14 cellular contexts compared by ENCODE assay signal in genomic region chr1:37676281-37677243, GRCh38. TPM values are rescaled to one million over a fixed set of nuclear protein-coding genes. Genes with fewer than 3 reads are reported as not detected.
DNase-seq lines count a peak whose midpoint lies in the region; ATAC-seq, FAIRE-seq and TF ChIP-seq lines count a peak whose summit lies in the region.
"Had no signal": no experiment of that assay in that cellular context is flagged by ENCODE, and none has a peak within 500 bp of the region (broad histone marks: within the 10 kb centered on the region; RNA-seq: fewer than 3 reads in every experiment).

No MANE protein-coding gene starts in this region.

- no peaks in the 10 kb centered on the region for H3K9me3 ChIP-seq in GM12878 (replicated peaks; ENCODE audit: control insufficient read depth, insufficient read depth, low read length)

- H3K27me3 ChIP-seq in GM12878 (replicated peaks in 1 of 2; ENCODE audit: control insufficient read depth in 2 of 2, insufficient read depth in 2 of 2, low read length in 1 of 2) = no peaks in the 10 kb centered on the region

- WGBS in GM12878 (ENCODE audit: insufficient coverage, insufficient replicate concordance, low lambda C conversion rate, missing lambda C conversion rate) = 19% methylated on average over 15 of the region's 15 CpGs

- peak overlapping the region; percentile 81 for H3K4me2 ChIP-seq in GM12878 (ENCODE audit: control insufficient read depth, insufficient read depth)

- TF ChIP-seq POLR2A in GM12878 (IDR thresholded peaks at IDR 0.05; ENCODE audit: low read depth, low read length) = no peak

- peaks cover 3% of the 10 kb centered on the region for H3K36me3 Mint-ChIP-seq in activated CD4-positive, alpha-beta T cell treated with anti-CD3 and anti-CD28 coated beads, Interleukin-2, amount 10 ng/mL, durations not matched to agents 24 days and 14 days (ENCODE audit: low read depth)
- peaks cover 6% of the 10 kb centered on the region for H3K36me3 Mint-ChIP-seq in mesothelial cell of epicardium
- H3K36me3 Mint-ChIP-seq: activated naive CD4-positive, alpha-beta T cell treated with anti-CD3 and anti-CD28 coated beads, Interleukin-2, amount 50 U/mL, for 24 hours had no signal

- CTCF ChIA-PET in GM12878 (lab: Yijun Ruan, JAX) = interaction anchor here (0.7 to 21.1 kb wide), 10 partner anchors 7 to 219 kb away, joined by 3 to 521 read pairs (median 4); partner anchors contain the start of genes GNL2 and MEAF6

- H3K9ac ChIP-seq in GM12878 (ENCODE audit: control insufficient read depth, insufficient read depth, low read length) = peak overlapping the region; percentile 54

- no peaks in the 10 kb centered on the region for H3K79me2 ChIP-seq in GM12878 (ENCODE audit: control insufficient read depth, insufficient read depth, low read length)

- intact Hi-C loops in GM12878 (cut with micrococcal nuclease; ENCODE audit: unreplicated experiment) (loop anchor here (5.0 kb wide), 1 partner anchor 204 kb away; the partner anchor contains the start of gene ZC3H12A), sciatic nerve (cut with DNase I) (no loop called here)
- intact Hi-C loops in activated CD4-positive, alpha-beta T cell treated with anti-CD3 and anti-CD28 coated beads, Interleukin-2, amount 10 ng/mL, durations not matched to agents 24 days and 14 days (cut with micrococcal nuclease) = no loop called here

- BruUV-seq in GM12878 (replicated peaks; lab: Mats Ljungman, UMichigan) = no TSS peak

- POLR2A ChIA-PET in GM12878 (lab: Charles Lee) = interaction anchor here (1.1 to 1.8 kb wide), 5 partner anchors 13 to 201 kb away, joined by 4 to 7 read pairs (median 5); partner anchors contain the start of gene SNIP1

- H3K36me3 ChIP-seq in GM12878 (ENCODE audit: control insufficient read depth in 2 of 2, insufficient read depth in 2 of 2, low read length in 1 of 2) = no peaks in the 10 kb centered on the region

- in situ Hi-C loops in GM13976 (cut with MboI; ENCODE audit: low sequenced_read_pairs, unreplicated experiment) = loop anchor here (10.0 kb wide), 1 partner anchor 72 kb away; no protein-coding TSS in a partner anchor
- in situ Hi-C loops in GM12878 (cut with MboI) = loop anchor here (5.0 kb wide), 2 partner anchors 69 to 219 kb away; no protein-coding TSS in a partner anchor

- ATAC-seq in HG02759 (IDR thresholded peaks at IDR 0.05; ENCODE audit: unreplicated experiment) (peak; percentile 42), GM12878 (peak; percentile 94), sciatic nerve (peak; percentile 32)
- ATAC-seq: HCT116, left cardiac atrium had no signal

- peak overlapping the region; percentile 70 for H2AFZ ChIP-seq in GM12878 (ENCODE audit: control insufficient read depth, low read depth, low read length)

- peak; percentile 23 for TF ChIP-seq CTCF in GM13976 (IDR thresholded peaks at IDR 0.05; ENCODE audit: borderline replicate concordance, control extremely low read depth, extremely low read depth, insufficient read depth, missing control alignments)
- TF ChIP-seq CTCF in GM12878 (IDR thresholded peaks at IDR 0.05 in 2 of 3, conservative IDR thresholded peaks at IDR 0.05 in 1 of 3; ENCODE audit: control insufficient read depth in 2 of 3, extremely low read depth in 1 of 3, insufficient read depth in 1 of 3, low read depth in 3 of 3, low read length in 3 of 3) = peak in 1 of 3 experiments; percentile 14; a peak in 2 of 6 replicates
- no peak for TF ChIP-seq CTCF in mesothelial cell of epicardium (IDR thresholded peaks at IDR 0.05; ENCODE audit: unreplicated experiment)

- no peak for FAIRE-seq in GM12878 (lab: Jason Lieb, UNC)

- no peaks in the 10 kb centered on the region for H3K9me3 Mint-ChIP-seq in activated CD4-positive, alpha-beta T cell treated with anti-CD3 and anti-CD28 coated beads, Interleukin-2, amount 10 ng/mL, durations not matched to agents 24 days and 14 days
- H3K9me3 Mint-ChIP-seq in mesothelial cell of epicardium = no peaks in the 10 kb centered on the region
- H3K9me3 Mint-ChIP-seq: activated naive CD4-positive, alpha-beta T cell treated with anti-CD3 and anti-CD28 coated beads, Interleukin-2, amount 50 U/mL, for 24 hours had no signal

- TF ChIP-seq RAD21 in GM12878 (IDR thresholded peaks at IDR 0.05; ENCODE audit: insufficient read depth, low read depth, low read length) = peak; percentile 40; the same call in 1 of the 2 replicates

- peaks cover 35% of the 10 kb centered on the region for H3K27me3 Mint-ChIP-seq in activated CD4-positive, alpha-beta T cell treated with anti-CD3 and anti-CD28 coated beads, Interleukin-2, amount 10 ng/mL, durations not matched to agents 24 days and 14 days
- H3K27me3 Mint-ChIP-seq in mesothelial cell of epicardium (ENCODE audit: low read depth) = peaks cover 51% of the 10 kb centered on the region

- no peaks in the 10 kb centered on the region for H4K20me1 ChIP-seq in GM12878 (ENCODE audit: control insufficient read depth, insufficient read depth)

- no peak overlapping the region for H3K27ac Mint-ChIP-seq in activated CD4-positive, alpha-beta T cell treated with anti-CD3 and anti-CD28 coated beads, Interleukin-2, amount 10 ng/mL, durations not matched to agents 24 days and 14 days
- no peak overlapping the region for H3K27ac Mint-ChIP-seq in mesothelial cell of epicardium
- H3K27ac Mint-ChIP-seq: activated naive CD4-positive, alpha-beta T cell treated with anti-CD3 and anti-CD28 coated beads, Interleukin-2, amount 50 U/mL, for 24 hours had no signal

- DNase-seq in GM13976 (ENCODE audit: low spot score) (peak; percentile 64), GM12878 (ENCODE audit: low read depth, low spot score) (peak; percentile 68), sciatic nerve (ENCODE audit: low spot score) (no peak), NCI-H1105 (lab: John Stamatoyannopoulos, UW) (no peak), NCI-H510A treated with DMSO at 0.1 percent for 48 hours (lab: John Stamatoyannopoulos, UW) (no peak), mesothelial cell of epicardium (ENCODE audit: low spot score in 2 of 2, unreplicated experiment in 2 of 2) (no peak)
- no peak for DNase-seq in activated CD4-positive, alpha-beta T cell treated with anti-CD3 and anti-CD28 coated beads, Interleukin-2, amount 10 ng/mL, durations not matched to agents 24 days and 14 days
- DNase-seq: left cardiac atrium; NK-92 treated with Interleukin-12 subunit alpha and Interleukin-12 subunit beta, amount 100 ng/mL, for 24 hours had no signal

- H3K4me1 ChIP-seq in GM12878 (ENCODE audit: control insufficient read depth, insufficient read depth, low read length) = peaks cover 27% of the 10 kb centered on the region

- SMC1A ChIA-PET in GM12878 (lab: Charles Lee; ENCODE audit: uncharacterized antibody, unreplicated experiment) = interaction anchor here (0.7 to 13.6 kb wide), 8 partner anchors 10 to 222 kb away, joined by 3 to 245 read pairs (median 4); partner anchors contain the start of gene GNL2

- H3K27ac ChIP-seq in GM12878 (ENCODE audit: control insufficient read depth, insufficient read depth) = peak overlapping the region; percentile 93

- RAD21 ChIA-PET in GM12878 (lab: Charles Lee; ENCODE audit: unreplicated experiment) = interaction anchor here (0.8 to 5.5 kb wide), 3 partner anchors 13 to 199 kb away, joined by 3 to 31 read pairs (median 4); no protein-coding TSS in a partner anchor

- H3K4me3 ChIP-seq in GM12878 = peak overlapping the region; percentile 28; the same call in 1 of the 2 replicates

- peak in 1 of 2 experiments; percentile 44; a peak in 1 of 4 replicates for TF ChIP-seq EP300 in GM12878 (IDR thresholded peaks at IDR 0.05; ENCODE audit: borderline replicate concordance in 1 of 2, control insufficient read depth in 1 of 2, low read depth in 2 of 2, low read length in 2 of 2)

- peaks cover 21% of the 10 kb centered on the region for H3K4me1 Mint-ChIP-seq in activated CD4-positive, alpha-beta T cell treated with anti-CD3 and anti-CD28 coated beads, Interleukin-2, amount 10 ng/mL, durations not matched to agents 24 days and 14 days
- no peaks in the 10 kb centered on the region for H3K4me1 Mint-ChIP-seq in mesothelial cell of epicardium

- no peak overlapping the region for H3K4me3 Mint-ChIP-seq in activated CD4-positive, alpha-beta T cell treated with anti-CD3 and anti-CD28 coated beads, Interleukin-2, amount 10 ng/mL, durations not matched to agents 24 days and 14 days
- H3K4me3 Mint-ChIP-seq in mesothelial cell of epicardium = no peak overlapping the region
- H3K4me3 Mint-ChIP-seq: activated naive CD4-positive, alpha-beta T cell treated with anti-CD3 and anti-CD28 coated beads, Interleukin-2, amount 50 U/mL, for 24 hours had no signal

RNA-seq across cellular contexts. Expression of gene CDCA8, which starts 15.8 kb away (rescaled TPM):
- 11.6 and 12.1 TPM in 2 replicates for total RNA-seq in GM12878 (2013; cell fraction: nucleolus; rRNA removed)
- total RNA-seq in GM12878 (2014; rRNA removed) (18.0 and 21.3 TPM in 2 replicates), GM12878 (2014; rRNA removed; fragmentation: Illumina TruSeq; extraction: Trizol) (27.5 and 28.4 TPM in 2 replicates), GM12878 (2021) (57.8 and 59.8 TPM in 2 replicates), sciatic nerve (0.85 TPM), mesothelial cell of epicardium (12.8 to 14.6 TPM (median 13.5 TPM) in 3 replicates)
- 28.0 TPM for polyA plus RNA-seq in GM12878 (2011; ENCODE audit: low read depth)
- polyA plus RNA-seq in GM12878 (2011; rRNA removed) (68.3 and 72.0 TPM in 2 replicates), GM12878 (2014; fragmentation: Illumina TruSeq; extraction: Trizol) (75.3 and 81.0 TPM in 2 replicates), GM12878 (2014; fragmentation: Nextera tagmentation; extraction: Ambion mirVana) (10 to 100 TPM; 60.2 to 60.6 TPM), GM12878 (2014; rRNA removed) (52.8 and 62.1 TPM in 2 replicates), GM12878 (2016; fragmentation: Nextera tagmentation; extraction: Ambion mirVana) (10 to 100 TPM; 97.8 to 98.1 TPM)
- polyA plus RNA-seq in GM12878 (2011; cell fraction: cytosol; rRNA removed) = 85.9 and 102 TPM in 2 replicates
- 56.2 and 60.9 TPM in 2 replicates for polyA plus RNA-seq in GM12878 (2011; cell fraction: nucleus; rRNA removed)
- polyA plus RNA-seq in GM12878 (2012) = 30.3 and 35.3 TPM in 2 replicates
- polyA minus RNA-seq in GM12878 (2011; rRNA and poly(A)+ RNA removed) = 62.7 and 88.9 TPM in 2 replicates
- polyA minus RNA-seq in GM12878 (2011; cell fraction: cytosol; rRNA and poly(A)+ RNA removed) = 24.6 and 31.1 TPM in 2 replicates
- polyA minus RNA-seq in GM12878 (2011; cell fraction: nucleus; rRNA and poly(A)+ RNA removed) = 14.5 and 25.5 TPM in 2 replicates
- total RNA-seq in activated CD4-positive, alpha-beta T cell treated with anti-CD3 and anti-CD28 coated beads, Interleukin-2, amount 10 ng/mL, durations not matched to agents 24 days and 14 days = 35.6 and 35.9 TPM in 2 replicates

RNA-seq across cellular contexts. Expression of gene RSPO1, which starts 41.9 kb away (rescaled TPM):
- total RNA-seq in GM12878 (2013; cell fraction: nucleolus; rRNA removed) = not detected in 2 replicates
- not detected in 2 replicates for total RNA-seq in GM12878 (2014; rRNA removed)
- not detected in 2 replicates for total RNA-seq in GM12878 (2014; rRNA removed; fragmentation: Illumina TruSeq; extraction: Trizol)
- total RNA-seq in GM12878 (2021) = not detected in 2 replicates
- not detected for polyA plus RNA-seq in GM12878 (2011; ENCODE audit: low read depth)
- not detected in 2 replicates for polyA plus RNA-seq in GM12878 (2011; rRNA removed)
- not detected in 2 replicates for polyA plus RNA-seq in GM12878 (2011; cell fraction: cytosol; rRNA removed)
- polyA plus RNA-seq in GM12878 (2011; cell fraction: nucleus; rRNA removed) = not detected in 2 replicates
- polyA plus RNA-seq in GM12878 (2012) = not detected in 2 replicates
- not detected in 2 replicates for polyA plus RNA-seq in GM12878 (2014; fragmentation: Illumina TruSeq; extraction: Trizol)
- polyA plus RNA-seq in GM12878 (2014; fragmentation: Nextera tagmentation; extraction: Ambion mirVana) = not detected
- polyA plus RNA-seq in GM12878 (2014; rRNA removed) = not detected in 2 replicates
- not detected for polyA plus RNA-seq in GM12878 (2016; fragmentation: Nextera tagmentation; extraction: Ambion mirVana)
- not detected in 2 replicates for polyA minus RNA-seq in GM12878 (2011; rRNA and poly(A)+ RNA removed)
- polyA minus RNA-seq in GM12878 (2011; cell fraction: cytosol; rRNA and poly(A)+ RNA removed) = not detected in 2 replicates
- not detected in 2 replicates for polyA minus RNA-seq in GM12878 (2011; cell fraction: nucleus; rRNA and poly(A)+ RNA removed)
- 0.13 TPM for total RNA-seq in sciatic nerve
- total RNA-seq in activated CD4-positive, alpha-beta T cell treated with anti-CD3 and anti-CD28 coated beads, Interleukin-2, amount 10 ng/mL, durations not matched to agents 24 days and 14 days = not detected in 2 replicates
- 0.20 to 0.51 TPM (median 0.43 TPM) in 3 replicates for total RNA-seq in mesothelial cell of epicardium
- total RNA-seq: Daoy, epithelial cell of proximal tubule had no signal

Comparison
In these comparisons a context has a peak if more than half of its experiments do, and no peak if none do; other contexts are left out.
1. DNase-seq: peak in GM13976 (single experiment) and GM12878 (single experiment); none in sciatic nerve (single experiment), NCI-H1105 (single experiment), NCI-H510A treated with DMSO at 0.1 percent for 48 hours (single experiment), activated CD4-positive, alpha-beta T cell treated with anti-CD3 and anti-CD28 coated beads, Interleukin-2, amount 10 ng/mL, durations not matched to agents 24 days and 14 days (single experiment) and mesothelial cell of epicardium (0 of 2).
2. ATAC-seq: peak in every context shown above with its lines; median percentile 94 in GM12878; 42 in HG02759; 32 in sciatic nerve.